In the genomic region with DNA sequence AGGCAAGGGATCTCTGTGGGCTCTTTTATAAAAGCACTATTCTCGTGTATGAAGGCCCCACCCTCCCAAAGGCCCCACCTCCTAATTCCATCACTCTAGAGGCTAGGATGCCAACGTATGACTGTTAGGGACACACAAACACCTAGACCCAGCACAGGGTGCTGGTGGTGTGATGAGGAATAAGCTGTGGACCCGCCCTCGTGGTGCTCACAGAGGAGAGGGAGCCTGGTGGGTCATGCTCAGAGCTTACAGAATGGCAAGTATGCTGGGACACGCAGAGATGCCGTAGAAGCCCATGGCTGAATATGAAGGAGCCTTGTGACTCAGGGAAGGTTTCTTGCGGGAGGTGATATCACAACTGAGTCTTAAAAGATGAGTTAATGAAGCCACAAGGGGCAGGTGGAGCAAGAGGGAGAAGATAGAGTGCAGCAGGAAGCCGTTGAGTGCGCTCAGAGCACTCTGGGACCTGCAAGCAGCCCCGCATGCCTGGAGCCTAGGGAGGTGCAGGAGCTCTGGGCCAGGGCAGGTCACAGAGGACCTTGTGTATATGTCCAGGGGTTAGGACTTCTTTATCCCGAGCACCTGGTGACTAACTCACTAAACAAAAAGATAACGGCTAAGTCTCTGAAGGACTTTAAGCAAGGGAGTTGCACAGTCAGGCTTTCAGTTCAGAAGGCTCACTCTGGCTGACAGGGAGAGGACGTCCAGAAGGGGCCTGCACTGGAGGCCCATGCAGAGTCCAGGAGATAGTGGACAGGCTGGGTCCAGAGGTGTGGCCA, we compare ENCODE assay signal across 23 cellular contexts.
DNase-seq lines count a peak whose midpoint lies in the region; ATAC-seq and TF ChIP-seq lines count a peak whose summit lies in the region.
"Had no signal": no experiment of that assay in that cellular context is flagged by ENCODE, and none has a peak within 500 bp of the region (broad histone marks: within the 10 kb centered on the region; RNA-seq: fewer than 3 reads in every experiment).

No MANE protein-coding gene starts in this region.

- H3K9me3 ChIP-seq in BLaER1: no peaks in the 10 kb centered on the region

- H3K4me2 ChIP-seq in BLaER1: peak overlapping the region; percentile 73

- no peak for ATAC-seq in GM19328 (IDR thresholded peaks at IDR 0.05; ENCODE audit: unreplicated experiment)
- ATAC-seq: GM12878, SK-N-SH treated with all-trans-retinoic acid at 6 μM for 48 hours had no signal

- intact Hi-C loops in activated CD4-positive, alpha-beta T cell treated with anti-CD3 and anti-CD28 coated beads, Interleukin-2, amount 10 ng/mL, durations not matched to agents 24 days and 14 days (cut with micrococcal nuclease): no loop called here

- no peaks in the 10 kb centered on the region for H3K4me1 Mint-ChIP-seq in activated CD4-positive, alpha-beta T cell treated with anti-CD3 and anti-CD28 coated beads, Interleukin-2, amount 10 ng/mL, durations not matched to agents 24 days and 14 days
- H3K4me1 Mint-ChIP-seq in osteocyte (ENCODE audit: unreplicated experiment): no peaks in the 10 kb centered on the region
- H3K4me1 Mint-ChIP-seq: CD4-positive, CD25-positive, alpha-beta regulatory T cell had no signal

- H3K27me3 Mint-ChIP-seq in activated CD4-positive, alpha-beta T cell treated with anti-CD3 and anti-CD28 coated beads, Interleukin-2, amount 10 ng/mL, durations not matched to agents 24 days and 14 days: no peaks in the 10 kb centered on the region
- peaks cover 17% of the 10 kb centered on the region for H3K27me3 Mint-ChIP-seq in osteocyte (ENCODE audit: unreplicated experiment)

- TF ChIP-seq CTCF in osteocyte (IDR thresholded peaks at IDR 0.05): no peak

- H3K4me3 ChIP-seq in BLaER1: no peak overlapping the region
- H3K4me3 ChIP-seq: GM12878 had no signal

- H3K4me1 ChIP-seq in BLaER1: peaks cover 39% of the 10 kb centered on the region

- no peaks in the 10 kb centered on the region for H3K36me3 Mint-ChIP-seq in activated CD4-positive, alpha-beta T cell treated with anti-CD3 and anti-CD28 coated beads, Interleukin-2, amount 10 ng/mL, durations not matched to agents 24 days and 14 days (ENCODE audit: low read depth)
- H3K36me3 Mint-ChIP-seq in osteocyte (ENCODE audit: unreplicated experiment): no peaks in the 10 kb centered on the region
- H3K36me3 Mint-ChIP-seq: CD4-positive, CD25-positive, alpha-beta regulatory T cell had no signal

- H3K27me3 ChIP-seq in BLaER1: no peaks in the 10 kb centered on the region

- H3K4me3 Mint-ChIP-seq in activated CD4-positive, alpha-beta T cell treated with anti-CD3 and anti-CD28 coated beads, Interleukin-2, amount 10 ng/mL, durations not matched to agents 24 days and 14 days: no peak overlapping the region
- no peak overlapping the region for H3K4me3 Mint-ChIP-seq in osteocyte (ENCODE audit: unreplicated experiment)
- H3K4me3 Mint-ChIP-seq: CD4-positive, CD25-positive, alpha-beta regulatory T cell; HFFc6 had no signal

- H4K20me1 ChIP-seq in BLaER1: no peaks in the 10 kb centered on the region

- no peaks in the 10 kb centered on the region for H3K36me3 ChIP-seq in BLaER1

- H3K27ac Mint-ChIP-seq in activated CD4-positive, alpha-beta T cell treated with anti-CD3 and anti-CD28 coated beads, Interleukin-2, amount 10 ng/mL, durations not matched to agents 24 days and 14 days: no peak overlapping the region
- no peak overlapping the region for H3K27ac Mint-ChIP-seq in osteocyte (ENCODE audit: unreplicated experiment)
- H3K27ac Mint-ChIP-seq: CD4-positive, CD25-positive, alpha-beta regulatory T cell; HFFc6 had no signal

- H3K9ac ChIP-seq in BLaER1: no peak overlapping the region

- DNase-seq in medulla oblongata (ENCODE audit: extremely low spot score) (peak; percentile 62), pons (ENCODE audit: low spot score) (peak; percentile 81), NCI-H2081 (lab: John Stamatoyannopoulos, UW) (no peak), osteocyte (ENCODE audit: extremely low spot score, unreplicated experiment) (no peak)
- DNase-seq in activated CD4-positive, alpha-beta T cell treated with anti-CD3 and anti-CD28 coated beads, Interleukin-2, amount 10 ng/mL, durations not matched to agents 24 days and 14 days: no peak
- DNase-seq: CD4-positive, CD25-positive, alpha-beta regulatory T cell; COR-L47; DMS153; GF-D8; HFFc6; IMR-90; NCI-H1417 treated with DMSO at 0.1 percent for 48 hours; NCI-H1930; NCI-H345; NCI-H524 treated with DMSO at 0.1 percent for 48 hours; SHP77 treated with DMSO at 0.1 percent for 48 hours had no signal

- H3K9me3 Mint-ChIP-seq in activated CD4-positive, alpha-beta T cell treated with anti-CD3 and anti-CD28 coated beads, Interleukin-2, amount 10 ng/mL, durations not matched to agents 24 days and 14 days: no peaks in the 10 kb centered on the region
- H3K9me3 Mint-ChIP-seq in osteocyte (ENCODE audit: unreplicated experiment): no peaks in the 10 kb centered on the region
- H3K9me3 Mint-ChIP-seq: HFFc6 had no signal

- H3K27ac ChIP-seq in BLaER1 (0 out of 2 replicates have a peak overlapping the region, but pooled peaks have one; percentile 18), cingulate gyrus (ENCODE audit: low read depth, low read length) (peak overlapping the region; percentile 78)
- H3K27ac ChIP-seq: 22Rv1, HL-60 had no signal

Comparison
In these comparisons a context has a peak if more than half of its experiments do, and no peak if none do; other contexts are left out.
1. DNase-seq: peak in medulla oblongata (single experiment) and pons (single experiment); none in NCI-H2081 (0 of 2), activated CD4-positive, alpha-beta T cell treated with anti-CD3 and anti-CD28 coated beads, Interleukin-2, amount 10 ng/mL, durations not matched to agents 24 days and 14 days (single experiment) and osteocyte (single experiment).